9 cellular contexts compared by ENCODE assay signal in genomic region chr15:27576576-27576975, GRCh38.
"Had no signal": no experiment of that assay in that cellular context is flagged by ENCODE, and none has a peak within 500 bp of the region (broad histone marks: within the 10 kb centered on the region; RNA-seq: fewer than 3 reads in every experiment).

No MANE protein-coding gene starts in this region.

- H3K36me3 Mint-ChIP-seq: IgD-negative memory B cell had no signal

- ATAC-seq: HCT116 had no signal

- H3K27ac Mint-ChIP-seq: HFFc6, IgD-negative memory B cell had no signal

- DNase-seq: GM23248, GOT3, H7, HFFc6, KBM-7 had no signal

- H3K27ac ChIP-seq: GM23248, KMS-11 had no signal

- H3K9me3 ChIP-seq: HAP-1 had no signal

- H3K4me3 Mint-ChIP-seq: HFFc6, IgD-negative memory B cell had no signal

- H3K4me1 Mint-ChIP-seq: IgD-negative memory B cell had no signal

- H3K27me3 Mint-ChIP-seq: IgD-negative memory B cell had no signal
